8 cellular contexts compared by ENCODE assay signal in genomic region chr21:44765231-44766013, GRCh38. TPM values are rescaled to one million over a fixed set of nuclear protein-coding genes. Genes with fewer than 3 reads are reported as not detected.
DNase-seq lines count a peak whose midpoint lies in the region; ATAC-seq, FAIRE-seq and TF ChIP-seq lines count a peak whose summit lies in the region.

No MANE protein-coding gene starts in this region.

- in situ Hi-C loops in brain microvascular endothelial cell (cut with HindIII; ENCODE audit: low pct_ligation_motif_present, low sequenced_read_pairs): no loop called here

- H3K27me3 ChIP-seq in brain microvascular endothelial cell (replicated peaks): no peaks in the 10 kb centered on the region

- TF ChIP-seq POLR2A in NB4 (IDR thresholded peaks at IDR 0.05; ENCODE audit: extremely low read depth, insufficient read length): no peak

- H3K36me3 Mint-ChIP-seq in mesothelial cell of epicardium: peaks cover 12% of the 10 kb centered on the region

- no peaks in the 10 kb centered on the region for H3K9me3 Mint-ChIP-seq in mesothelial cell of epicardium

- TF ChIP-seq CTCF in NB4 (IDR thresholded peaks at IDR 0.05; ENCODE audit: low read depth, low read length): no peak
- TF ChIP-seq CTCF in mesothelial cell of epicardium (IDR thresholded peaks at IDR 0.05; ENCODE audit: unreplicated experiment): no peak
- TF ChIP-seq CTCF in brain microvascular endothelial cell (IDR thresholded peaks at IDR 0.05; ENCODE audit: low read depth, low read length, missing control alignments): no peak
- TF ChIP-seq CTCF in kidney (IDR thresholded peaks at IDR 0.05; ENCODE audit: borderline replicate concordance, extremely low read depth, insufficient read depth): no peak

- H3K27me3 Mint-ChIP-seq in mesothelial cell of epicardium (ENCODE audit: low read depth): no peaks in the 10 kb centered on the region

- DNase-seq in EH (ENCODE audit: low read depth): peak; percentile 2
- DNase-seq in NB4 (ENCODE audit: low read depth): peak; percentile 69
- peak; percentile 18 for DNase-seq in activated T-helper 1 cell treated with Interleukin-2 at 50 U/mL for 16 hours (ENCODE audit: low read depth)
- DNase-seq in mesothelial cell of epicardium (ENCODE audit: low spot score in 2 of 2, unreplicated experiment in 2 of 2): no peak
- DNase-seq in brain microvascular endothelial cell: no peak
- no peak for DNase-seq in NK-92 (lab: John Stamatoyannopoulos, UW; ENCODE audit: unreplicated experiment)
- no peak for DNase-seq in kidney

- ATAC-seq in GM21529 (IDR thresholded peaks at IDR 0.05; ENCODE audit: unreplicated experiment): no peak

- H3K4me3 ChIP-seq in NB4 (ENCODE audit: low read depth, low read length) (no peak overlapping the region), brain microvascular endothelial cell (ENCODE audit: low read depth, low read length) (no peak overlapping the region), kidney (ENCODE audit: low read length in 2 of 2) (no peak overlapping the region)

- no peak overlapping the region for H3K27ac ChIP-seq in brain microvascular endothelial cell
- no peak overlapping the region for H3K27ac ChIP-seq in kidney (ENCODE audit: low read depth in 2 of 2, low read length in 2 of 2)

- H3K4me3 Mint-ChIP-seq in mesothelial cell of epicardium: no peak overlapping the region

- peaks cover 11% of the 10 kb centered on the region for H3K36me3 ChIP-seq in brain microvascular endothelial cell (replicated peaks)
- H3K36me3 ChIP-seq in kidney (ENCODE audit: control insufficient read depth in 1 of 2, insufficient read depth in 2 of 2, low read length in 2 of 2): peaks cover 2 to 8% of the 10 kb centered on the region in 2 donors

- H3K9me3 ChIP-seq in kidney (ENCODE audit: control insufficient read depth in 1 of 2, low read length in 2 of 2): no peaks in the 10 kb centered on the region

- FAIRE-seq in kidney (lab: Jason Lieb, UNC): no peak

- H3K4me1 ChIP-seq in kidney (ENCODE audit: control insufficient read depth in 1 of 2, insufficient read depth in 1 of 2, low read depth in 1 of 2, low read length in 2 of 2): no peaks in the 10 kb centered on the region

- intact Hi-C loops in kidney (cut with DNase I): no loop called here

- H3K27ac Mint-ChIP-seq in mesothelial cell of epicardium: peak overlapping the region; percentile 33

- no peak overlapping the region for H3K9ac ChIP-seq in kidney (ENCODE audit: low read length in 2 of 2)

- H3K4me1 Mint-ChIP-seq in mesothelial cell of epicardium: peaks cover 12% of the 10 kb centered on the region

RNA-seq across cellular contexts. Expression of gene UBE2G2, which starts 36.2 kb away (rescaled TPM):
- total RNA-seq in mesothelial cell of epicardium (95.4 to 102 TPM (median 97.2 TPM) in 3 replicates), kidney (86.0 TPM)
- 39.4 TPM for polyA plus RNA-seq in kidney (ENCODE audit: insufficient read depth, low read depth, low replicate concordance)

RNA-seq across cellular contexts. Expression of gene SUMO3, which starts 52.4 kb away (rescaled TPM):
- total RNA-seq in mesothelial cell of epicardium (82.2 to 84.5 TPM (median 83.9 TPM) in 3 replicates), kidney (88.6 TPM)
- polyA plus RNA-seq in kidney (ENCODE audit: insufficient read depth, low read depth, low replicate concordance): 89.9 TPM

RNA-seq across cellular contexts. Expression of gene TSPEAR, which starts 54.0 kb away (rescaled TPM):
- total RNA-seq in mesothelial cell of epicardium (0.09 to 0.11 TPM (median 0.11 TPM) in 3 replicates), kidney (0.22 TPM)
- polyA plus RNA-seq in kidney (ENCODE audit: insufficient read depth, low read depth, low replicate concordance): 0.09 TPM

Comparison
In these comparisons a context has a peak if more than half of its experiments do, and no peak if none do; other contexts are left out.
1. DNase-seq: peak in EH (single experiment), NB4 (single experiment) and activated T-helper 1 cell treated with Interleukin-2 at 50 U/mL for 16 hours (single experiment); none in mesothelial cell of epicardium (0 of 2), brain microvascular endothelial cell (single experiment), NK-92 (single experiment) and kidney (single experiment).